In genomic region chr4:123600426-123600825, GRCh38 we compare ENCODE assay signal across 10 cellular contexts.
DNase-seq lines count a peak whose midpoint lies in the region; ATAC-seq and TF ChIP-seq lines count a peak whose summit lies in the region.
"Had no signal": no experiment of that assay in that cellular context is flagged by ENCODE, and none has a peak within 500 bp of the region (broad histone marks: within the 10 kb centered on the region; RNA-seq: fewer than 3 reads in every experiment).

No MANE protein-coding gene starts in this region.

- no peak overlapping the region for H2BK5ac ChIP-seq in mesendoderm (ENCODE audit: low read length)

- peak overlapping the region; percentile 80 for H3K27ac Mint-ChIP-seq in stimulated activated naive CD8-positive, alpha-beta T cell treated with anti-CD3 and anti-CD28 coated beads, Interleukin-15, Interleukin-2, amounts not matched to agents 100 ng/mL and 50 ng/mL, for 24 hours
- H3K27ac Mint-ChIP-seq in activated naive CD8-positive, alpha-beta T cell treated with anti-CD3 and anti-CD28 coated beads, Interleukin-2, amount 10 ng/mL, durations not matched to agents 7 days and 5 days = peak overlapping the region; percentile 90

- WGBS in mesendoderm (ENCODE audit: extremely low coverage, insufficient coverage, low lambda C conversion rate) = no CpG with 5 or more reads among the region's 3 CpGs

- intact Hi-C loops in vagina (cut with DNase I) = no loop called here

- no peaks in the 10 kb centered on the region for H3K36me3 Mint-ChIP-seq in stimulated activated naive CD8-positive, alpha-beta T cell treated with anti-CD3 and anti-CD28 coated beads, Interleukin-15, Interleukin-2, amounts not matched to agents 100 ng/mL and 50 ng/mL, for 24 hours (ENCODE audit: low read depth)
- H3K36me3 Mint-ChIP-seq in activated naive CD8-positive, alpha-beta T cell treated with anti-CD3 and anti-CD28 coated beads, Interleukin-2, amount 10 ng/mL, durations not matched to agents 7 days and 5 days = peaks cover 18% of the 10 kb centered on the region

- H2BK15ac ChIP-seq in mesendoderm (replicated peaks; ENCODE audit: low read depth) = no peak overlapping the region

- no peak for TF ChIP-seq POLR2A in vagina (IDR thresholded peaks at IDR 0.05)

- H3K27me3 ChIP-seq in mesendoderm (ENCODE audit: insufficient read depth, low read length, poor library complexity) (no peaks in the 10 kb centered on the region), vagina (no peaks in the 10 kb centered on the region)

- H4K5ac ChIP-seq in mesendoderm (ENCODE audit: low read length) = no peak overlapping the region

- H3K4me1 ChIP-seq in mesendoderm (ENCODE audit: control insufficient read depth, low read depth, low read length) (peaks cover 2% of the 10 kb centered on the region), vagina (peaks cover 17% of the 10 kb centered on the region)

- TF ChIP-seq CTCF in vagina (IDR thresholded peaks at IDR 0.05) (no peak), RWPE1 (conservative IDR thresholded peaks at IDR 0.05; ENCODE audit: low read depth) (no peak)

- no peak overlapping the region for H3K23ac ChIP-seq in mesendoderm (ENCODE audit: low read length)

- POLR2A ChIA-PET in activated naive CD8-positive, alpha-beta T cell treated with anti-CD3 and anti-CD28 coated beads, Interleukin-2, amount 10 ng/mL, durations not matched to agents 7 days and 5 days (lab: Charles Lee) = interaction anchor here (0.6 to 1.4 kb wide), 3 partner anchors 17 to 666 kb away, joined by 3 to 4 read pairs (median 4); no protein-coding TSS in a partner anchor
- POLR2A ChIA-PET in RWPE1 (lab: Yijun Ruan, JAX; ENCODE audit: low non-redundant PET) = no interaction called here

- no peak overlapping the region for H3K4me2 ChIP-seq in mesendoderm (ENCODE audit: low read length)

- CTCF ChIA-PET in RWPE1 (lab: Yijun Ruan, JAX) = no interaction called here

- ATAC-seq in stimulated activated naive CD8-positive, alpha-beta T cell treated with anti-CD3 and anti-CD28 coated beads, Interleukin-15, Interleukin-2, amounts not matched to agents 100 U/mL and 50 U/mL, for 24 hours = no peak
- ATAC-seq in activated naive CD8-positive, alpha-beta T cell treated with anti-CD3 and anti-CD28 coated beads, Interleukin-2, amount 10 ng/mL, durations not matched to agents 7 days and 5 days (ENCODE audit: low read depth) = no peak
- ATAC-seq in GM19328 (IDR thresholded peaks at IDR 0.05; ENCODE audit: unreplicated experiment) = no peak

- H3K79me1 ChIP-seq in mesendoderm (ENCODE audit: low read length) = no peaks in the 10 kb centered on the region

- no peaks in the 10 kb centered on the region for H3K9me3 ChIP-seq in vagina

- H3K18ac ChIP-seq in mesendoderm (ENCODE audit: low read length) = no peak overlapping the region

- no peak overlapping the region for H2BK120ac ChIP-seq in mesendoderm (ENCODE audit: low read depth, low read length)

- no peak overlapping the region for H3K56ac ChIP-seq in mesendoderm (ENCODE audit: low read length)

- H3K4me1 Mint-ChIP-seq in stimulated activated naive CD8-positive, alpha-beta T cell treated with anti-CD3 and anti-CD28 coated beads, Interleukin-15, Interleukin-2, amounts not matched to agents 100 ng/mL and 50 ng/mL, for 24 hours (ENCODE audit: low read depth) = peaks cover 46% of the 10 kb centered on the region
- peaks cover 57% of the 10 kb centered on the region for H3K4me1 Mint-ChIP-seq in activated naive CD8-positive, alpha-beta T cell treated with anti-CD3 and anti-CD28 coated beads, Interleukin-2, amount 10 ng/mL, durations not matched to agents 7 days and 5 days

- H3K9ac ChIP-seq in mesendoderm (ENCODE audit: low read length) = no peak overlapping the region

- H3K4me3 ChIP-seq in mesendoderm (ENCODE audit: low read length) (no peak overlapping the region), vagina (no peak overlapping the region)

- no peak overlapping the region for H3K4ac ChIP-seq in mesendoderm (ENCODE audit: low read depth, low read length)

- no peaks in the 10 kb centered on the region for H3K27me3 Mint-ChIP-seq in stimulated activated naive CD8-positive, alpha-beta T cell treated with anti-CD3 and anti-CD28 coated beads, Interleukin-15, Interleukin-2, amounts not matched to agents 100 ng/mL and 50 ng/mL, for 24 hours
- H3K27me3 Mint-ChIP-seq in activated naive CD8-positive, alpha-beta T cell treated with anti-CD3 and anti-CD28 coated beads, Interleukin-2, amount 10 ng/mL, durations not matched to agents 7 days and 5 days = no peaks in the 10 kb centered on the region

- no peak for DNase-seq in stimulated activated naive CD8-positive, alpha-beta T cell treated with anti-CD3 and anti-CD28 coated beads, Interleukin-15, Interleukin-2, amounts not matched to agents 100 U/mL and 50 U/mL, for 24 hours
- no peak for DNase-seq in activated naive CD8-positive, alpha-beta T cell treated with anti-CD3 and anti-CD28 coated beads, Interleukin-2, amount 10 ng/mL, durations not matched to agents 7 days and 5 days
- DNase-seq in mesendoderm (peak; percentile 63), vagina (ENCODE audit: extremely low spot score in 2 of 2) (no peak), NCI-H187 (lab: John Stamatoyannopoulos, UW) (no peak), RWPE1 (ENCODE audit: low spot score) (no peak)
- DNase-seq: GOT3, NCI-H774 had no signal

- H3K27ac ChIP-seq in mesendoderm (ENCODE audit: low read depth, low read length) (no peak overlapping the region), vagina (peak overlapping the region; percentile 36), RWPE1 (no peak overlapping the region)

- H3K79me2 ChIP-seq in mesendoderm (ENCODE audit: control insufficient read depth, insufficient read depth, low read length) = no peaks in the 10 kb centered on the region

- no peak overlapping the region for H2AK5ac ChIP-seq in mesendoderm (ENCODE audit: low read length)

- H3K36me3 ChIP-seq in mesendoderm (ENCODE audit: control insufficient read depth, insufficient read depth, low read length) = no peaks in the 10 kb centered on the region
- no peaks in the 10 kb centered on the region for H3K36me3 ChIP-seq in vagina

- no peak overlapping the region for H4K8ac ChIP-seq in mesendoderm (ENCODE audit: low read depth, low read length)

- peaks cover 5% of the 10 kb centered on the region for H3K9me3 Mint-ChIP-seq in stimulated activated naive CD8-positive, alpha-beta T cell treated with anti-CD3 and anti-CD28 coated beads, Interleukin-15, Interleukin-2, amounts not matched to agents 100 ng/mL and 50 ng/mL, for 24 hours
- peaks cover 5% of the 10 kb centered on the region for H3K9me3 Mint-ChIP-seq in activated naive CD8-positive, alpha-beta T cell treated with anti-CD3 and anti-CD28 coated beads, Interleukin-2, amount 10 ng/mL, durations not matched to agents 7 days and 5 days

- H3K4me3 Mint-ChIP-seq in stimulated activated naive CD8-positive, alpha-beta T cell treated with anti-CD3 and anti-CD28 coated beads, Interleukin-15, Interleukin-2, amounts not matched to agents 100 ng/mL and 50 ng/mL, for 24 hours = peak overlapping the region; percentile 54
- H3K4me3 Mint-ChIP-seq in activated naive CD8-positive, alpha-beta T cell treated with anti-CD3 and anti-CD28 coated beads, Interleukin-2, amount 10 ng/mL, durations not matched to agents 7 days and 5 days = peak overlapping the region; percentile 69
